21 cellular contexts compared by ENCODE assay signal in the genomic region with DNA sequence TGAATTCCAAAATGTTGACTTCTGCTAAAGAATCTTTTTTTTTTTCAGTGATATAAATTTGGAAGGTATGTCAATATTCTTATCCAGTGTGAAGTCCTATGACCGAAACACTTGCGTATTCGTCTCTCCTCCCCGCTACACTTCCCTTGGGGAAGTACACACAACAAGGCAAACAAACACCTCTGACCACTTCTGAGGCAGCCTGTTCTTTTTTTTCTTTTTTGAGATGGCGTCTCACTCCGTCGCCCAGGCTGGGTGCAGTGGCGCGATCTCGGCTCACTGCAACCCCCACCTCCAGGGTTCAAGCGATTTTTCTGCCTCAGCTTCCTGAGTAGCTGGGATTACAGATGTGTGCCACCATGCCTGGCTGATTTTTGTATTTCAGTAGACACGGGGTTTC.
"Had no signal": no experiment of that assay in that cellular context is flagged by ENCODE, and none has a peak within 500 bp of the region (broad histone marks: within the 10 kb centered on the region; RNA-seq: fewer than 3 reads in every experiment).

No MANE protein-coding gene starts in this region.

- H3K9me3 ChIP-seq: breast epithelium, left lung, mucosa of descending colon, tibial nerve had no signal

- H3K4me1 ChIP-seq: breast epithelium, foreskin keratinocyte had no signal

- H3K27ac ChIP-seq: breast epithelium, foreskin keratinocyte, left lung, tibial nerve had no signal

- H3K36me3 ChIP-seq: breast epithelium, left lung, tibial nerve had no signal

- ATAC-seq: foreskin keratinocyte; left lung; mucosa of descending colon; naive thymus-derived CD8-positive, alpha-beta T cell had no signal

- H3K27ac Mint-ChIP-seq: activated T-helper 1 cell treated with anti-CD3 and anti-CD28 coated beads, Interleukin-12 subunit alpha, Interleukin-12 subunit beta, Interleukin-2, Interleukin-4 antibody, amounts not matched to agents 30 ng/mL and 10 ng/mL and 1 ng/mL, durations not matched to agents 14 hours and 24 hours and 36 hours had no signal

- DNase-seq: activated CD4-positive, CD25-positive, alpha-beta regulatory T cell treated with anti-CD3 and anti-CD28 coated beads, Interleukin-2, amount 50 U/mL, for 72 hours; activated naive CD4-positive, alpha-beta T cell treated with Interleukin-2 at 50 U/mL for 16 hours; activated naive CD8-positive, alpha-beta T cell treated with anti-CD3 and anti-CD28 coated beads, Interleukin-2, amount 50 U/mL, for 24 hours; aorta; cerebellar nuclear complex; effector CD8-positive, alpha-beta T cell; foreskin keratinocyte; glutamatergic neuron; kidney; left lung; mammary epithelial cell; mucosa of descending colon; naive thymus-derived CD8-positive, alpha-beta T cell; retina; stimulated activated CD4-positive, alpha-beta T cell treated with anti-CD3 and anti-CD28 coated beads, Interleukin-2, amount 100 ng/mL, for 48 hours; stimulated activated naive CD4-positive, alpha-beta T cell treated with Interleukin-2 at 50 U/mL for 16 hours; substantia nigra; T1000 had no signal

- H3K4me3 ChIP-seq: breast epithelium, left lung, mucosa of descending colon, tibial nerve had no signal

- H3K9me3 Mint-ChIP-seq: activated naive CD8-positive, alpha-beta T cell treated with anti-CD3 and anti-CD28 coated beads, Interleukin-2, amount 50 U/mL, for 24 hours; activated T-helper 1 cell treated with anti-CD3 and anti-CD28 coated beads, Interleukin-12 subunit alpha, Interleukin-12 subunit beta, Interleukin-2, Interleukin-4 antibody, amounts not matched to agents 30 ng/mL and 10 ng/mL and 1 ng/mL, durations not matched to agents 14 hours and 24 hours and 36 hours; naive thymus-derived CD8-positive, alpha-beta T cell had no signal

- H3K4me3 Mint-ChIP-seq: activated naive CD8-positive, alpha-beta T cell treated with anti-CD3 and anti-CD28 coated beads, Interleukin-2, amount 50 U/mL, for 24 hours; activated T-helper 1 cell treated with anti-CD3 and anti-CD28 coated beads, Interleukin-12 subunit alpha, Interleukin-12 subunit beta, Interleukin-2, Interleukin-4 antibody, amounts not matched to agents 30 ng/mL and 10 ng/mL and 1 ng/mL, durations not matched to agents 14 hours and 24 hours and 36 hours had no signal
